In genomic region chr1:222788328-222789156, GRCh38 we compare ENCODE assay signal across 20 cellular contexts. TPM values are rescaled to one million over a fixed set of nuclear protein-coding genes. Genes with fewer than 3 reads are reported as not detected.
A peak's percentile ranks its signal among the peaks of the same experiment; 100 is the strongest.
DNase-seq lines count a peak whose midpoint lies in the region; ATAC-seq and TF ChIP-seq lines count a peak whose summit lies in the region.
"Had no signal": no experiment of that assay in that cellular context is flagged by ENCODE, and none has a peak within 500 bp of the region (broad histone marks: within the 10 kb centered on the region; RNA-seq: fewer than 3 reads in every experiment).

No MANE protein-coding gene starts in this region.

- H3K4me1 ChIP-seq in HEK293 (ENCODE audit: control insufficient read depth, insufficient read depth, low read length), result peaks cover 20% of the 10 kb centered on the region
- H3K4me1 ChIP-seq: pancreas had no signal

- POLR2A ChIA-PET in HEK293 (lab: Yijun Ruan, JAX), result no interaction called here

- TF ChIP-seq CTCF in HEK293 (tag by site-specific recombination; IDR thresholded peaks at IDR 0.05), result no peak
- no peak for TF ChIP-seq CTCF in HFFc6 (IDR thresholded peaks at IDR 0.05)

- H3K27ac ChIP-seq in HEK293 (ENCODE audit: extremely low read depth, low read depth, low read length), result no peak overlapping the region
- H3K27ac ChIP-seq: pancreas, thoracic aorta had no signal

- H3K9me3 ChIP-seq in HEK293 (ENCODE audit: control insufficient read depth, insufficient read depth, low read depth, low read length) (no peaks in the 10 kb centered on the region), T-helper 17 cell (ENCODE audit: control insufficient read depth, low read length, poor library complexity, severe bottlenecking) (no peaks in the 10 kb centered on the region)
- H3K9me3 ChIP-seq: pancreas, thoracic aorta had no signal

- H3K36me3 Mint-ChIP-seq in T-helper 17 cell (ENCODE audit: low read depth) (peaks cover 2% of the 10 kb centered on the region), HFFc6 (ENCODE audit: low read depth) (no peaks in the 10 kb centered on the region)
- H3K36me3 Mint-ChIP-seq in stimulated activated naive B cell treated with anti-CD40 and anti-IgM and Interleukin-4, amounts not matched to agents 10 μg/mL and 1 μg/mL and 100 μg/mL, for 72 hours, result peaks cover 12 to 13% of the 10 kb centered on the region in 2 donors

- H3K4me3 ChIP-seq in HEK293 (ENCODE audit: low read depth, low read length), result no peak overlapping the region
- H3K4me3 ChIP-seq: pancreas, thoracic aorta had no signal

- H3K9me3 Mint-ChIP-seq in stimulated activated naive B cell treated with anti-CD40 and anti-IgM and Interleukin-4, amounts not matched to agents 10 μg/mL and 1 μg/mL and 100 μg/mL, for 72 hours, result peaks cover 13 to 17% of the 10 kb centered on the region in 2 donors
- no peaks in the 10 kb centered on the region for H3K9me3 Mint-ChIP-seq in HFFc6

- no peak for DNase-seq in T-helper 17 cell
- DNase-seq in stimulated activated naive B cell treated with anti-CD40 and anti-IgM and Interleukin-4, amounts not matched to agents 10 μg/mL and 1 μg/mL and 100 μg/mL, for 72 hours, result no peak
- DNase-seq in NCI-H345 treated with DMSO at 0.1 percent for 48 hours (lab: John Stamatoyannopoulos, UW; ENCODE audit: unreplicated experiment), result no peak
- DNase-seq in HFFc6, result no peak
- no peak for DNase-seq in NCI-H1436 (lab: John Stamatoyannopoulos, UW)
- DNase-seq: activated CD4-positive, CD25-positive, alpha-beta regulatory T cell; activated effector memory CD4-positive, alpha-beta T cell treated with Interleukin-2 at 50 U/mL for 16 hours; cerebellar nuclear complex; endodermal cell; left cardiac atrium; pancreas; stimulated activated CD4-positive, alpha-beta T cell treated with anti-CD3 and anti-CD28 coated beads, Interleukin-4, amount 100 ng/mL, for 24 hours had no signal

- no peaks in the 10 kb centered on the region for H3K36me3 ChIP-seq in HEK293 (ENCODE audit: control insufficient read depth in 2 of 2, insufficient read depth in 1 of 2, low read length in 2 of 2)
- H3K36me3 ChIP-seq: pancreas, thoracic aorta had no signal

- H3K4me1 Mint-ChIP-seq in T-helper 17 cell (peaks cover 4% of the 10 kb centered on the region), HFFc6 (ENCODE audit: low read depth) (peaks cover 8% of the 10 kb centered on the region; the same call in 1 of the 2 replicates)
- H3K4me1 Mint-ChIP-seq in stimulated activated naive B cell treated with anti-CD40 and anti-IgM and Interleukin-4, amounts not matched to agents 10 μg/mL and 1 μg/mL and 100 μg/mL, for 72 hours, result peaks cover 35 to 59% of the 10 kb centered on the region in 2 donors

- CTCF ChIA-PET in HEK293 (lab: Yijun Ruan, JAX), result interaction anchor here (0.5 to 2.7 kb wide), 9 partner anchors 10 to 512 kb away, joined by 3 to 10 read pairs (median 4); partner anchors contain the start of gene FAM177B

- peak; percentile 61 for ATAC-seq in GM19023 (IDR thresholded peaks at IDR 0.05; ENCODE audit: unreplicated experiment)
- ATAC-seq in T-helper 17 cell, result no peak
- ATAC-seq in stimulated activated naive B cell treated with anti-CD40 and anti-IgM and Interleukin-4, amounts not matched to agents 10 μg/mL and 1 μg/mL and 100 μg/mL, for 72 hours (replicated peaks), result peak; percentile 39 to 50
- ATAC-seq: pancreas had no signal

- H3K27me3 Mint-ChIP-seq in T-helper 17 cell (peaks cover 38% of the 10 kb centered on the region), HFFc6 (ENCODE audit: insufficient read depth) (peaks cover 24% of the 10 kb centered on the region)
- no peaks in the 10 kb centered on the region for H3K27me3 Mint-ChIP-seq in stimulated activated naive B cell treated with anti-CD40 and anti-IgM and Interleukin-4, amounts not matched to agents 10 μg/mL and 1 μg/mL and 100 μg/mL, for 72 hours

- H3K27ac Mint-ChIP-seq in T-helper 17 cell (peak overlapping the region; percentile 42), HFFc6 (no peak overlapping the region)
- H3K27ac Mint-ChIP-seq in stimulated activated naive B cell treated with anti-CD40 and anti-IgM and Interleukin-4, amounts not matched to agents 10 μg/mL and 1 μg/mL and 100 μg/mL, for 72 hours, result no peak overlapping the region
- H3K27ac Mint-ChIP-seq: endodermal cell had no signal

- H3K4me3 Mint-ChIP-seq in T-helper 17 cell (no peak overlapping the region), HFFc6 (no peak overlapping the region)
- H3K4me3 Mint-ChIP-seq in stimulated activated naive B cell treated with anti-CD40 and anti-IgM and Interleukin-4, amounts not matched to agents 10 μg/mL and 1 μg/mL and 100 μg/mL, for 72 hours, result no peak overlapping the region
- H3K4me3 Mint-ChIP-seq: endodermal cell had no signal

TF ChIP-seq in HEK293, 187 proteins besides CTCF, POLR2A, EP300 and RAD21:
- TF ChIP-seq ZBTB1 (tag by site-specific recombination; IDR thresholded peaks at IDR 0.05) (no peak), ZIC2 (tag by site-specific recombination; IDR thresholded peaks at IDR 0.05) (no peak), ZNF768 (tag by site-specific recombination; IDR thresholded peaks at IDR 0.05) (0 out of 2 replicates have a peak, but pooled peaks have one; percentile 51), ZNF639 (tag by site-specific recombination; IDR thresholded peaks at IDR 0.05) (no peak), ZBTB20 (tag by site-specific recombination; IDR thresholded peaks at IDR 0.05) (no peak)

RNA-seq across cellular contexts. Expression of gene DISP1, which starts 26.3 kb away (rescaled TPM):
- 1 to 10 TPM; 1.9 to 2.5 TPM for total RNA-seq in T-helper 17 cell
- total RNA-seq in HFFc6 (2021; fragmentation: NEBNext Ultra II Directional; extraction: Animal tissue kit (Norgen Biotek cat#: 25700)), result 1 to 10 TPM; 2.8 to 4.0 (median 3.7) TPM

RNA-seq across cellular contexts. Expression of gene FAM177B, which starts 51.5 kb away (rescaled TPM):
- total RNA-seq in T-helper 17 cell, result under 1 TPM in 1 of 2 donors, not detected in 1; 0.50 TPM
- not detected for total RNA-seq in HFFc6 (2021; fragmentation: NEBNext Ultra II Directional; extraction: Animal tissue kit (Norgen Biotek cat#: 25700))
- total RNA-seq: activated CD8-positive, alpha-beta memory T cell treated with anti-CD3 and anti-CD28 coated beads for 36 hours; endodermal cell; fibroblast of villous mesenchyme; HT1080; left cardiac atrium; skeletal muscle tissue; T-helper 1 cell treated with Interleukin-12 subunit alpha and Interleukin-12 subunit beta and Interleukin-4 antibody, amounts not matched to agents 30 ng/mL and 1 ng/mL, for 36 hours had no signal
